ENCODE assay signal across 1 cellular context in genomic region chr11:34339149-34340064, GRCh38.
A peak's percentile ranks its signal among the peaks of the same experiment; 100 is the strongest.
TF ChIP-seq lines count a peak whose summit lies in the region.

No MANE protein-coding gene starts in this region.

TF ChIP-seq in HepG2, 621 proteins besides CTCF, POLR2A, EP300 and RAD21 (continued from another document and continues in another):
- TF ChIP-seq BCLAF1 (IDR thresholded peaks at IDR 0.05) (no peak), ZBTB38 (CRISPR knock-in tag; IDR thresholded peaks at IDR 0.05) (0 out of 2 replicates have a peak, but pooled peaks have one; percentile 42), ZNF780A (CRISPR knock-in tag; IDR thresholded peaks at IDR 0.05) (no peak), ZNF549 (CRISPR knock-in tag; IDR thresholded peaks at IDR 0.05) (no peak), CEBPB (IDR thresholded peaks at IDR 0.05; ENCODE audit: borderline replicate concordance, low read depth, low read length) (peak; percentile 80), MAFG (CRISPR knock-in tag; IDR thresholded peaks at IDR 0.05) (no peak), CBX2 (IDR thresholded peaks at IDR 0.05; ENCODE audit: low read depth, low read length) (no peak), CBX2 (CRISPR knock-in tag; IDR thresholded peaks at IDR 0.05; ENCODE audit: low read depth) (no peak), ZNF30 (CRISPR knock-in tag; IDR thresholded peaks at IDR 0.05) (no peak), ZNF563 (CRISPR knock-in tag; IDR thresholded peaks at IDR 0.05) (no peak), HIC2 (CRISPR knock-in tag; IDR thresholded peaks at IDR 0.05; ENCODE audit: low read depth) (no peak), ZNF660 (CRISPR knock-in tag; IDR thresholded peaks at IDR 0.05; ENCODE audit: borderline replicate concordance, low read depth) (no peak), ZNF567 (CRISPR knock-in tag; IDR thresholded peaks at IDR 0.05; ENCODE audit: borderline replicate concordance) (no peak), GTF2F1 (IDR thresholded peaks at IDR 0.05; ENCODE audit: low read length) (no peak), PAF1 (CRISPR knock-in tag; IDR thresholded peaks at IDR 0.05) (no peak), RNF2 (conservative IDR thresholded peaks at IDR 0.05; ENCODE audit: low read depth) (no peak), ZNF691 (CRISPR knock-in tag; IDR thresholded peaks at IDR 0.05; ENCODE audit: borderline replicate concordance, low read depth) (no peak; the same call in 1 of the 2 replicates), ZFX (CRISPR knock-in tag; IDR thresholded peaks at IDR 0.05; ENCODE audit: low read depth) (peak; percentile 58; the same call in 1 of the 2 replicates), FOXO4 (CRISPR knock-in tag; conservative IDR thresholded peaks at IDR 0.05) (no peak), THAP9 (CRISPR knock-in tag; IDR thresholded peaks at IDR 0.05; ENCODE audit: borderline replicate concordance) (no peak), ZNF296 (CRISPR knock-in tag; conservative IDR thresholded peaks at IDR 0.05) (no peak), FOSL2 (CRISPR knock-in tag; IDR thresholded peaks at IDR 0.05) (peak; percentile 80), ZNF414 (CRISPR knock-in tag; IDR thresholded peaks at IDR 0.05) (no peak), ZNF275 (CRISPR knock-in tag; IDR thresholded peaks at IDR 0.05; ENCODE audit: borderline replicate concordance) (no peak), ZNF510 (CRISPR knock-in tag; IDR thresholded peaks at IDR 0.05; ENCODE audit: low read depth) (no peak), NFKB2 (CRISPR knock-in tag; IDR thresholded peaks at IDR 0.05; ENCODE audit: borderline replicate concordance) (no peak), PITX1 (CRISPR knock-in tag; IDR thresholded peaks at IDR 0.05) (no peak), REPIN1 (CRISPR knock-in tag; IDR thresholded peaks at IDR 0.05; ENCODE audit: borderline replicate concordance, low read depth) (peak; percentile 44; the same call in 1 of the 2 replicates), ZNF841 (CRISPR knock-in tag; IDR thresholded peaks at IDR 0.05; ENCODE audit: borderline replicate concordance) (no peak), NR2F6 (IDR thresholded peaks at IDR 0.05) (peak; percentile 72), NR2F6 (CRISPR knock-in tag; IDR thresholded peaks at IDR 0.05) (peak; percentile 73; the same call in 1 of the 2 replicates), ZNF703 (CRISPR knock-in tag; IDR thresholded peaks at IDR 0.05; ENCODE audit: borderline replicate concordance) (no peak), ZNF317 (CRISPR knock-in tag; IDR thresholded peaks at IDR 0.05) (no peak), STAT6 (CRISPR knock-in tag; IDR thresholded peaks at IDR 0.05; ENCODE audit: borderline replicate concordance) (no peak), TOPORS (CRISPR knock-in tag; IDR thresholded peaks at IDR 0.05) (no peak), RBM39 (IDR thresholded peaks at IDR 0.05; ENCODE audit: low read depth, low read length, poor library complexity, severe bottlenecking) (no peak), MIXL1 (CRISPR knock-in tag; IDR thresholded peaks at IDR 0.05) (peak; percentile 61), U2AF1 (optimal IDR thresholded peaks at IDR 0.05; ENCODE audit: low read depth, low read length) (no peak), ZNF547 (CRISPR knock-in tag; IDR thresholded peaks at IDR 0.05) (no peak), ZNF225 (CRISPR knock-in tag; IDR thresholded peaks at IDR 0.05) (no peak), MEIS2 (CRISPR knock-in tag; IDR thresholded peaks at IDR 0.05) (peak; percentile 98), ARNT (IDR thresholded peaks at IDR 0.05) (no peak), ZNF224 (CRISPR knock-in tag; IDR thresholded peaks at IDR 0.05) (no peak), ZNF616 (CRISPR knock-in tag; IDR thresholded peaks at IDR 0.05; ENCODE audit: low read depth) (no peak), TP53 (CRISPR knock-in tag; conservative IDR thresholded peaks at IDR 0.05) (no peak), NFYC (CRISPR knock-in tag; IDR thresholded peaks at IDR 0.05) (no peak), ZBTB34 (CRISPR knock-in tag; IDR thresholded peaks at IDR 0.05) (0 out of 2 replicates have a peak, but pooled peaks have one; percentile 70), KLF11 (CRISPR knock-in tag; IDR thresholded peaks at IDR 0.05) (no peak), HNRNPUL1 (IDR thresholded peaks at IDR 0.05; ENCODE audit: low read depth, low read length) (no peak)
